In the genomic region with DNA sequence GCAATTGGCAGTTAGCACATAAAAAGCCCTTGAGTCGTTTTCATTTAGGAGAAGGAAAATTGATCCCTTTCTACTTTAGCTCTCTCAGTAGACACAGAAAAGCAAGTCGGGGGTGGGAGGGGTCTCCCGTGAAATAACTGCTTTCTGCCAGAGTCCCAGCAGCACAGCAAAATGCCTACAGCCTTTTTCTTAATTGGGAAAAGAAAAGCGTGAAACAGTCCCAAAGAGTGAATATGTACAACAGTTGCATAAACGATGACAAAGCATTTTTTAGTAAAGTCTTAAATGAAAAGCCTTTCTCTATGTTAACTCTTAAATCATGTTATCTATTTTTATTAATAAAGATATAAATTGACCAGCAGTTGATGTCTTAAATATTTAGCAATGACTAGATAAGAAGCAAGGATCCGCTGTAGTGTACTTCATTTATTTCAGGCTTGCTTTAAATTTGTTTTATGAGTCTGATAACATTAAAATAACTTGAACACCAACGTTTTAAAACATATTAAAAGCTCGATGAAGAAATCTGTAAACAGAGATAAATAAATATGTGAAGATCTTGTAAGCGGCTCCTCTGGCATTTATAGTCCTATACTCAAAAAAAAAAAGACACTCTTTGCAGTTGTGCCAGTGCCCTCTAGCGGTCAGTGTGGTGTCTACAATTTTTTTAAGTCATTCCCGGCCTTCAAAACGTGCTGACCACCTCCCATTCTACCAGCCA, we compare ENCODE assay signal across 7 cellular contexts. TPM values are rescaled to one million over a fixed set of nuclear protein-coding genes. Genes with fewer than 3 reads are reported as not detected.
DNase-seq lines count a peak whose midpoint lies in the region; ATAC-seq and TF ChIP-seq lines count a peak whose summit lies in the region.

No MANE protein-coding gene starts in this region.

- H3K9me3 ChIP-seq in stomach: no peaks in the 10 kb centered on the region

- H3K36me3 ChIP-seq in stomach: no peaks in the 10 kb centered on the region

- ATAC-seq in HG03460 (IDR thresholded peaks at IDR 0.05; ENCODE audit: unreplicated experiment) (peak; percentile 48), natural killer cell (peak; percentile 70 to 77 (median 76))

- H3K4me3 Mint-ChIP-seq in natural killer cell: no peak overlapping the region

- H3K36me3 Mint-ChIP-seq in natural killer cell: no peaks in the 10 kb centered on the region

- TF ChIP-seq POLR2A in erythroblast (IDR thresholded peaks at IDR 0.05; ENCODE audit: low read length) (no peak), stomach (IDR thresholded peaks at IDR 0.05) (no peak)

- H3K9me3 Mint-ChIP-seq in natural killer cell: no peaks in the 10 kb centered on the region

- H3K4me1 Mint-ChIP-seq in natural killer cell: no peaks in the 10 kb centered on the region

- DNase-seq in GM12865 (ENCODE audit: low read depth) (peak; percentile 84), NCI-H774 (lab: John Stamatoyannopoulos, UW) (peak; percentile 56), erythroblast (lab: John Stamatoyannopoulos, UW) (peak; percentile 71 to 86), natural killer cell (peak; percentile 26), stomach (peak; percentile 64)
- peak; percentile 6 to 16 (median 12) for DNase-seq in activated CD8-positive, alpha-beta memory T cell treated with anti-CD3 and anti-CD28 coated beads for 48 hours (ENCODE audit: low read depth in 2 of 3, low spot score in 2 of 3)

- no peak overlapping the region for H3K27ac ChIP-seq in stomach

- TF ChIP-seq CTCF in GM12865 (IDR thresholded peaks at IDR 0.05; ENCODE audit: insufficient read depth, low read depth, low read length, missing control alignments) (peak; percentile 63), natural killer cell (IDR thresholded peaks at IDR 0.05) (peak; percentile 94), stomach (IDR thresholded peaks at IDR 0.05) (peak in 4 of 7 experiments; percentile 51 to 83 (median 66))

- WGBS in stomach, 5 donors: 13 to 20% (median 15%) methylated on average over 12 of the region's 12 CpGs

- peaks cover 0 to 5% of the 10 kb centered on the region in 2 donors for H3K27me3 Mint-ChIP-seq in natural killer cell (ENCODE audit: low read depth in 2 of 2)

- H3K4me3 ChIP-seq in GM12865 (ENCODE audit: low read depth, low read length) (no peak overlapping the region), stomach (no peak overlapping the region)

- no peak for TF ChIP-seq EP300 in stomach (IDR thresholded peaks at IDR 0.05)

- peaks cover 0 to 9% (median 3%) of the 10 kb centered on the region in 4 donors for H3K4me1 ChIP-seq in stomach

- no peak overlapping the region for H3K27ac Mint-ChIP-seq in natural killer cell

- intact Hi-C loops in natural killer cell (cut with micrococcal nuclease) (loop anchor here (5.0 kb wide), 1 partner anchor 653 kb away; no protein-coding TSS in a partner anchor), stomach (cut with DNase I; ENCODE audit: low total_unique reads) (no loop called here)

- H3K27me3 ChIP-seq in stomach: no peaks in the 10 kb centered on the region

RNA-seq across cellular contexts. Expression of a gene that starts 42.3 kb away (rescaled TPM):
- total RNA-seq in natural killer cell (10 to 100 TPM; 33.2 to 49.9 (median 44.5) TPM), stomach (100 to 1,000 TPM in 1 of 5 donors, 10 to 100 TPM in 3, 1 to 10 TPM in 1; 9.4 to 125 (median 45.5) TPM)
- 10 to 100 TPM; 74.8 to 80.2 (median 78.4) TPM for polyA plus RNA-seq in stomach

Comparison
In these comparisons a context has a peak if more than half of its experiments do, and no peak if none do; other contexts are left out.
1. DNase-seq: peak in every context shown above with its lines; median percentile 84 in GM12865; 78 in erythroblast; 64 in stomach; 56 in NCI-H774; 26 in natural killer cell; 12 in activated CD8-positive, alpha-beta memory T cell treated with anti-CD3 and anti-CD28 coated beads for 48 hours.